ENCODE assay signal across 12 cellular contexts in genomic region chr13:85497652-85498051, GRCh38.
DNase-seq lines count a peak whose midpoint lies in the region; ATAC-seq, FAIRE-seq and TF ChIP-seq lines count a peak whose summit lies in the region.
"Had no signal": no experiment of that assay in that cellular context is flagged by ENCODE, and none has a peak within 500 bp of the region (broad histone marks: within the 10 kb centered on the region; RNA-seq: fewer than 3 reads in every experiment).

No MANE protein-coding gene starts in this region.

- H3K36me3 ChIP-seq in body of pancreas (replicated peaks in 1 of 2; ENCODE audit: insufficient read depth in 1 of 2, low read depth in 2 of 2) (no peaks in the 10 kb centered on the region), heart right ventricle (no peaks in the 10 kb centered on the region)
- H3K36me3 ChIP-seq: adrenal gland, neural progenitor cell had no signal

- TF ChIP-seq CTCF in body of pancreas (IDR thresholded peaks at IDR 0.05) (no peak), heart right ventricle (IDR thresholded peaks at IDR 0.05) (no peak)

- no peaks in the 10 kb centered on the region for H3K27me3 ChIP-seq in body of pancreas
- H3K27me3 ChIP-seq in heart right ventricle = no peaks in the 10 kb centered on the region
- H3K27me3 ChIP-seq: adrenal gland, neural progenitor cell had no signal

- peak; percentile 91 for ATAC-seq in SK-N-SH treated with all-trans-retinoic acid at 6 μM for 48 hours
- ATAC-seq in body of pancreas = no peak
- no peak for ATAC-seq in heart right ventricle

- DNase-seq in HCEC 1CT (peak; percentile 80), fibroblast of the conjunctiva (ENCODE audit: low read depth) (peak; percentile 74), urothelium cell line (ENCODE audit: low spot score) (peak; percentile 27), NCI-H146 (lab: John Stamatoyannopoulos, UW) (no peak), body of pancreas (no peak), heart right ventricle (no peak)
- DNase-seq: adrenal gland; kidney glomerular epithelial cell; NCI-H187 treated with DMSO at 0.1 percent for 48 hours; NK-92 treated with Interleukin-12 subunit alpha and Interleukin-12 subunit beta, amount 100 ng/mL, for 24 hours had no signal

- intact Hi-C loops in body of pancreas (cut with DNase I) (no loop called here), heart right ventricle (cut with DNase I) (no loop called here)

- H3K4me3 ChIP-seq in body of pancreas = no peak overlapping the region
- H3K4me3 ChIP-seq in heart right ventricle = no peak overlapping the region
- H3K4me3 ChIP-seq: adrenal gland, neural progenitor cell had no signal

- TF ChIP-seq POLR2A in body of pancreas (IDR thresholded peaks at IDR 0.05) = no peak

- WGBS in body of pancreas, 2 donors = 57% methylated on average over 2 of the region's 2 CpGs
- WGBS in heart right ventricle, 2 donors = 55 to 57% methylated on average over 2 of the region's 2 CpGs

- H3K9me3 ChIP-seq in body of pancreas = no peaks in the 10 kb centered on the region
- peaks cover 0 to 17% (median 0%) of the 10 kb centered on the region in 11 donors for H3K9me3 ChIP-seq in heart right ventricle
- H3K9me3 ChIP-seq: adrenal gland had no signal

- no peak for FAIRE-seq in urothelium cell line (lab: Jason Lieb, UNC)

- H3K4me1 ChIP-seq in body of pancreas (no peaks in the 10 kb centered on the region), heart right ventricle (no peaks in the 10 kb centered on the region)
- H3K4me1 ChIP-seq: adrenal gland had no signal

- H3K27ac ChIP-seq in body of pancreas (no peak overlapping the region), heart right ventricle (no peak overlapping the region)
- H3K27ac ChIP-seq: adrenal gland, neural progenitor cell had no signal

TF ChIP-seq in SK-N-SH treated with all-trans-retinoic acid at 6 μM for 48 hours, 23 proteins besides CTCF, POLR2A, EP300 and RAD21:
- TF ChIP-seq ESRRG (CRISPR knock-in tag; IDR thresholded peaks at IDR 0.05) (no peak), POU6F1 (CRISPR knock-in tag; IDR thresholded peaks at IDR 0.05; ENCODE audit: borderline replicate concordance, low read depth) (peak; percentile 94; the same call in 1 of the 2 replicates), RARB (CRISPR knock-in tag; IDR thresholded peaks at IDR 0.05) (peak; percentile 81; the same call in 1 of the 2 replicates), ISL1 (CRISPR knock-in tag; IDR thresholded peaks at IDR 0.05) (peak; percentile 88), TOX (CRISPR knock-in tag; IDR thresholded peaks at IDR 0.05; ENCODE audit: borderline replicate concordance) (peak; percentile 40; the same call in 1 of the 2 replicates), ZC3H10 (CRISPR knock-in tag; IDR thresholded peaks at IDR 0.05) (no peak)
- TF ChIP-seq, protein P1, sequence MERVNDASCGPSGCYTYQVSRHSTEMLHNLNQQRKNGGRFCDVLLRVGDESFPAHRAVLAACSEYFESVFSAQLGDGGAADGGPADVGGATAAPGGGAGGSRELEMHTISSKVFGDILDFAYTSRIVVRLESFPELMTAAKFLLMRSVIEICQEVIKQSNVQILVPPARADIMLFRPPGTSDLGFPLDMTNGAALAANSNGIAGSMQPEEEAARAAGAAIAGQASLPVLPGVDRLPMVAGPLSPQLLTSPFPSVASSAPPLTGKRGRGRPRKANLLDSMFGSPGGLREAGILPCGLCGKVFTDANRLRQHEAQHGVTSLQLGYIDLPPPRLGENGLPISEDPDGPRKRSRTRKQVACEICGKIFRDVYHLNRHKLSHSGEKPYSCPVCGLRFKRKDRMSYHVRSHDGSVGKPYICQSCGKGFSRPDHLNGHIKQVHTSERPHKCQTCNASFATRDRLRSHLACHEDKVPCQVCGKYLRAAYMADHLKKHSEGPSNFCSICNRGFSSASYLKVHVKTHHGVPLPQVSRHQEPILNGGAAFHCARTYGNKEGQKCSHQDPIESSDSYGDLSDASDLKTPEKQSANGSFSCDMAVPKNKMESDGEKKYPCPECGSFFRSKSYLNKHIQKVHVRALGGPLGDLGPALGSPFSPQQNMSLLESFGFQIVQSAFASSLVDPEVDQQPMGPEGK (CRISPR knock-in tag; IDR thresholded peaks at IDR 0.05; ENCODE audit: borderline replicate concordance) = 0 out of 2 replicates have a peak, but pooled peaks have one; percentile 49
- TF ChIP-seq, protein P2, sequence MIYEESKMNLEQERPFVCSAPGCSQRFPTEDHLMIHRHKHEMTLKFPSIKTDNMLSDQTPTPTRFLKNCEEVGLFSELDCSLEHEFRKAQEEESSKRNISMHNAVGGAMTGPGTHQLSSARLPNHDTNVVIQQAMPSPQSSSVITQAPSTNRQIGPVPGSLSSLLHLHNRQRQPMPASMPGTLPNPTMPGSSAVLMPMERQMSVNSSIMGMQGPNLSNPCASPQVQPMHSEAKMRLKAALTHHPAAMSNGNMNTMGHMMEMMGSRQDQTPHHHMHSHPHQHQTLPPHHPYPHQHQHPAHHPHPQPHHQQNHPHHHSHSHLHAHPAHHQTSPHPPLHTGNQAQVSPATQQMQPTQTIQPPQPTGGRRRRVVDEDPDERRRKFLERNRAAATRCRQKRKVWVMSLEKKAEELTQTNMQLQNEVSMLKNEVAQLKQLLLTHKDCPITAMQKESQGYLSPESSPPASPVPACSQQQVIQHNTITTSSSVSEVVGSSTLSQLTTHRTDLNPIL (CRISPR knock-in tag; IDR thresholded peaks at IDR 0.05; ENCODE audit: low read depth) = peak; percentile 79; the same call in 1 of the 2 replicates

Comparison
In these comparisons a context has a peak if more than half of its experiments do, and no peak if none do; other contexts are left out.
1. DNase-seq: peak in HCEC 1CT (single experiment), fibroblast of the conjunctiva (single experiment) and urothelium cell line (single experiment); none in NCI-H146 (single experiment), body of pancreas (0 of 4) and heart right ventricle (0 of 2).